ENCODE assay signal across 34 cellular contexts in genomic region chr15:91568036-91568435, GRCh38.
"Had no signal": no experiment of that assay in that cellular context is flagged by ENCODE, and none has a peak within 500 bp of the region (broad histone marks: within the 10 kb centered on the region; RNA-seq: fewer than 3 reads in every experiment).

No MANE protein-coding gene starts in this region.

- H3K27me3 ChIP-seq: body of pancreas, brain microvascular endothelial cell, breast epithelium had no signal

- ATAC-seq: activated CD8-positive, alpha-beta T cell treated with anti-CD3 and anti-CD28 coated beads for 36 hours; activated naive CD4-positive, alpha-beta T cell treated with anti-CD3 and anti-CD28 coated beads, Interleukin-2, amount 50 U/mL, for 72 hours; activated T-cell treated with anti-CD3 and anti-CD28 coated beads, Interleukin-2, amount 50 U/mL, for 4 hours; activated T-cell treated with anti-CD3 and anti-CD28 coated beads, Interleukin-2, amount 50 U/mL, for 72 hours; activated T-helper 17 cell treated with anti-CD3 and anti-CD28 coated beads, Interleukin-2, amount 50 U/mL, for 72 hours; body of pancreas had no signal

- H3K9me3 ChIP-seq: adrenal gland, body of pancreas, breast epithelium had no signal

- H3K27ac ChIP-seq: adrenal gland, body of pancreas, brain microvascular endothelial cell, breast epithelium, VCaP had no signal

- H3K4me1 ChIP-seq: adrenal gland, body of pancreas, breast epithelium had no signal

- H3K4me3 ChIP-seq: adrenal gland, body of pancreas, breast epithelium had no signal

- FAIRE-seq: astrocyte, TTC549 had no signal

- DNase-seq: activated B cell treated with CpG ODN at 0.5 μM for 24 hours; activated CD4-positive, alpha-beta memory T cell treated with anti-CD3 and anti-CD28 coated beads for 36 hours; activated CD4-positive, alpha-beta T cell treated with anti-CD3 and anti-CD28 coated beads for 4 hours; activated CD4-positive, alpha-beta T cell treated with anti-CD3 and anti-CD28 coated beads, Interleukin-2, amount 10 ng/mL, durations not matched to agents 24 days and 14 days; activated CD4-positive, alpha-beta T cell treated with anti-CD3 and anti-CD28 coated beads, Interleukin-2, amount 50 U/mL, for 1 hour; activated CD4-positive, alpha-beta T cell treated with anti-CD3 and anti-CD28 coated beads, Interleukin-2, amount 50 U/mL, for 4 hours; activated CD4-positive, CD25-positive, alpha-beta regulatory T cell treated with anti-CD3 and anti-CD28 coated beads, Interleukin-2, amount 50 U/mL, for 72 hours; activated CD8-positive, alpha-beta memory T cell treated with anti-CD3 and anti-CD28 coated beads, Interleukin-2, amount 50 U/mL, for 4 hours; activated CD8-positive, alpha-beta T cell treated with anti-CD3 and anti-CD28 coated beads for 36 hours; activated effector memory CD4-positive, alpha-beta T cell treated with anti-CD3 and anti-CD28 coated beads, Interleukin-2, amount 50 U/mL, for 16 hours; activated gamma-delta T cell treated with Interleukin-2 at 50 U/mL for 16 hours; activated naive CD4-positive, alpha-beta T cell; activated naive CD4-positive, alpha-beta T cell treated with anti-CD3 and anti-CD28 coated beads for 36 hours; activated naive CD4-positive, alpha-beta T cell treated with anti-CD3 and anti-CD28 coated beads, Interleukin-2, amount 50 U/mL, for 16 hours; activated naive CD8-positive, alpha-beta T cell treated with anti-CD3 and anti-CD28 coated beads for 36 hours; activated T-cell treated with anti-CD3 and anti-CD28 coated beads for 4 hours; activated T-cell treated with anti-CD3 and anti-CD28 coated beads, Interleukin-2, amount 50 U/mL, for 1 hour; activated T-cell treated with anti-CD3 and anti-CD28 coated beads, Interleukin-2, amount 50 U/mL, for 4 hours; activated T-cell treated with anti-CD3 and anti-CD28 coated beads, Interleukin-2, amount 50 U/mL, for 72 hours; adrenal gland; amniotic stem cell; aorta; body of pancreas; brain microvascular endothelial cell; central memory CD4-positive, alpha-beta T cell; T-helper 1 cell; T-helper 2 cell; T-helper 9 cell had no signal

- H3K36me3 ChIP-seq: adrenal gland, brain microvascular endothelial cell, breast epithelium had no signal
